Comparison of ENCODE assay signal across 18 cellular contexts in the genomic region with DNA sequence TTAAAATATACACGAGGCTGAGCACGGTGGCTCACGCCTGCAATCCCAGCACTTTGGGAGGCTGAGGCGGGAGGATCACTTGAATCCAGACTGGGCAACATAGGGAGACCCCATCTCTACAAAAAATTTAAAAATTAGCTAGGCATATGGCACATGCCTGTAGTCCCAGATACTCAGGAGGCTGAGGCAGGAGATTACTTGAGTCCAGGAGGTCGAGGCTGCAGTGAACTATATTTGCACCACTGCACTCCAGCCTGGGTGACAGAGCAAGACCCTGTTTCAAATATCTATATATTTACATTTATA. TPM values are rescaled to one million over a fixed set of nuclear protein-coding genes. Genes with fewer than 3 reads are reported as not detected.
"Had no signal": no experiment of that assay in that cellular context is flagged by ENCODE, and none has a peak within 500 bp of the region (broad histone marks: within the 10 kb centered on the region; RNA-seq: fewer than 3 reads in every experiment).

No MANE protein-coding gene starts in this region.

RNA-seq across cellular contexts. Expression of a gene that starts 2.5 kb away (rescaled TPM):
- total RNA-seq: activated CD4-positive, alpha-beta T cell treated with anti-CD3 and anti-CD28 coated beads for 36 hours; activated CD4-positive, alpha-beta T cell treated with anti-CD3 and anti-CD28 coated beads, Interleukin-2, amount 10 ng/mL, durations not matched to agents 24 days and 14 days; activated CD8-positive, alpha-beta T cell treated with anti-CD3 and anti-CD28 coated beads for 36 hours; activated naive CD8-positive, alpha-beta T cell treated with anti-CD3 and anti-CD28 coated beads for 36 hours; activated T-cell treated with anti-CD3 and anti-CD28 coated beads, Interleukin-2, amount 50 U/mL, for 4 hours; activated T-helper 17 cell treated with anti-CD3 and anti-CD28 coated beads, Interleukin-2, amount 50 U/mL, for 72 hours; adrenal gland; aorta; bronchial epithelial cell; cardiac septum; cerebellum; dermis blood vessel endothelial cell; esophagus squamous epithelium; fibroblast of lung; fibroblast of villous mesenchyme; gastroesophageal sphincter; glomerular endothelial cell; T-helper 17 cell had no signal
- polyA plus RNA-seq: adrenal gland, aorta, fibroblast of lung had no signal

RNA-seq across cellular contexts. Expression of a gene that starts 23.6 kb away (rescaled TPM):
- total RNA-seq: activated naive CD8-positive, alpha-beta T cell treated with anti-CD3 and anti-CD28 coated beads for 36 hours; cardiac septum; cerebellum; esophagus squamous epithelium; gastroesophageal sphincter had no signal
- polyA plus RNA-seq: aorta had no signal
